In the genomic region with DNA sequence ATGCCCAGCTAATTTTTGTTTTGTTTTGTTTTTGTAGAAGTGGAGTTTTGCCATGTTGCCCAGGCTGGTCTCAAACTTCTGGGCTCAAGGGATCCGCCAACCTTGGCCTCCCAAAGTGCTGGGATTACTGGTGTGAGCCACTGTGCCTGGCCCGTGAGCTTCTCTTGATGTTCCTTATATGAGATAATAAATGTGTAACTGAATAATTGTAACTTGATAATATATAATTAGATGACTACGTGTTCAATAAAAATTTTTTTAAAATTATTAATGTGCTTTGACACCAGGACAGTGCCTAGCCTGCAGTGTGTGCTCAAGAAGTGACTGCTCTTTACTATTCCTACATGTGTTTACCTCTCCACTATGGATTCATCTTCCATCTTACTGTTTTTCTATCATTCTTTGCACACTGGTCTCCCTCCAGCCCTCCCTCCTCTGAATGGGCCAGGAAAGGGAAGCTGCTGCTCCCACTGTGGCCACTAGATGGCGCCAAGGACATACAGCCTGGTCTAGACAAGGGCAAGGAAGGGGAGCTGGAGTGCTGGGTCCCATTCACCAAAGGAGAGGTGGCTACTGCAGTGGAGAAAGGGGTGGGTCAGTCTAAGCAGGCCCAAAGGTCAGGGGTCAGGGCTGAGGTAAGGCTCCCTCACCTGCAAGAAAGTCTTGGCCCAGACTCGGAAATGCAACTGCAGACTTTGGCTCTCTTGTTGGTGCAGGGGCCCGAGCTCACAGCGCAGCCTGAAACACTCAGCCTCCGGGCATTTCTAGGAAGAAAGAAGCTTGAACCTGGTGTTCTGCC, we compare ENCODE assay signal across 8 cellular contexts. TPM values are rescaled to one million over a fixed set of nuclear protein-coding genes. Genes with fewer than 3 reads are reported as not detected.
A peak's percentile ranks its signal among the peaks of the same experiment; 100 is the strongest.
DNase-seq lines count a peak whose midpoint lies in the region; ATAC-seq, FAIRE-seq and TF ChIP-seq lines count a peak whose summit lies in the region.

No MANE protein-coding gene starts in this region.

- no peak overlapping the region for H2BK15ac ChIP-seq in H1 (ENCODE audit: low read length)

- H2BK120ac ChIP-seq in H1 (replicated peaks; ENCODE audit: low read depth, low read length), result no peak overlapping the region

- no peak for TF ChIP-seq POLR2A in H1 (IDR thresholded peaks at IDR 0.05; ENCODE audit: control extremely low read depth in 1 of 2, low read depth in 2 of 2, low read length in 2 of 2)

- DNase-seq in A172 (ENCODE audit: low spot score), result peak; percentile 79
- DNase-seq in NOMO-1 treated with dmso at 0.1 percent for 144 hours (lab: John Stamatoyannopoulos, UW; ENCODE audit: unreplicated experiment), result peak; percentile 71
- peak; percentile 70 to 74 for DNase-seq in activated CD8-positive, alpha-beta memory T cell treated with anti-CD3 and anti-CD28 coated beads for 1 hour (ENCODE audit: extremely low read depth in 1 of 2, low read depth in 1 of 2)
- peak in 1 of 2 experiments; percentile 98 for DNase-seq in H1 (ENCODE audit: low read depth in 1 of 2, low spot score in 2 of 2)
- DNase-seq in middle frontal gyrus (ENCODE audit: extremely low spot score, low spot score), result peak; percentile 74
- DNase-seq in stimulated activated CD8-positive, alpha-beta memory T cell treated with anti-CD3 and anti-CD28 coated beads, Interleukin-4, amount 100 ng/mL, for 24 hours (ENCODE audit: low read depth), result peak; percentile 74

- no peak overlapping the region for H4K91ac ChIP-seq in H1 (replicated peaks; ENCODE audit: insufficient read length, low read length)

- POLR2A ChIA-PET in H1 (lab: Charles Lee; ENCODE audit: partially characterized antibody), result interaction anchor here (0.6 to 2.1 kb wide), 12 partner anchors 12 to 119 kb away, joined by 3 to 10 read pairs (median 4); partner anchors contain the start of genes CBX5 and HNRNPA1

- peak; percentile 97 to 100 (median 99) for TF ChIP-seq CTCF in H1 (IDR thresholded peaks at IDR 0.05; ENCODE audit: control extremely low read depth in 1 of 3, insufficient read depth in 1 of 3, low read depth in 1 of 3, low read length in 3 of 3)

- no peak overlapping the region for H3K9ac ChIP-seq in H1 (replicated peaks in 1 of 4; ENCODE audit: extremely low read depth in 1 of 4, low read depth in 3 of 4, low read length in 3 of 4)

- H3K56ac ChIP-seq in H1 (replicated peaks; ENCODE audit: insufficient read length, low read depth, low read length), result no peak overlapping the region

- H3K4me1 ChIP-seq in H1 (replicated peaks in 1 of 4; ENCODE audit: control insufficient read depth in 3 of 4, insufficient read depth in 4 of 4, low read length in 3 of 4), result no peaks in the 10 kb centered on the region

- no peak overlapping the region for H3K23ac ChIP-seq in H1 (ENCODE audit: insufficient read length)

- ATAC-seq in GM18867 (IDR thresholded peaks at IDR 0.05; ENCODE audit: unreplicated experiment), result peak; percentile 82
- peak; percentile 78 for ATAC-seq in HG03521 (IDR thresholded peaks at IDR 0.05; ENCODE audit: unreplicated experiment)

- no peak overlapping the region for H3K4me2 ChIP-seq in H1 (ENCODE audit: insufficient read depth in 1 of 2, low read depth in 2 of 2, low read length in 2 of 2)

- no peak overlapping the region for H2BK5ac ChIP-seq in H1 (ENCODE audit: low read depth, low read length)

- TF ChIP-seq RAD21 in H1 (IDR thresholded peaks at IDR 0.05 in 1 of 2, conservative IDR thresholded peaks at IDR 0.05 in 1 of 2; ENCODE audit: low read depth in 2 of 2, low read length in 2 of 2), result peak; percentile 96 to 97

- H3K14ac ChIP-seq in H1 (ENCODE audit: insufficient read length), result no peak overlapping the region

- WGBS in H1 (ENCODE audit: extremely low coverage in 1 of 2, insufficient coverage in 1 of 2, insufficient read length in 1 of 2, insufficient replicate concordance in 2 of 2, low coverage in 1 of 2, low lambda C conversion rate in 2 of 2, missing lambda C conversion rate in 1 of 2), 2 experiments, result 72% methylated on average over 8 of the region's 8 CpGs; no CpG with 5 or more reads in 1 of the 2 experiments

- H2AFZ ChIP-seq in H1 (ENCODE audit: low read length), result no peak overlapping the region

- H3K18ac ChIP-seq in H1 (ENCODE audit: extremely low read depth, low read length), result no peak overlapping the region

- no peak overlapping the region for H3K27ac ChIP-seq in H1 (ENCODE audit: low read depth, low read length)

- no peak overlapping the region for H3K4ac ChIP-seq in H1 (replicated peaks; ENCODE audit: insufficient read length, low read depth, low read length)

- no peak overlapping the region for H4K5ac ChIP-seq in H1 (ENCODE audit: insufficient read length, low read depth, low read length)

- no peaks in the 10 kb centered on the region for H3K79me2 ChIP-seq in H1 (ENCODE audit: control insufficient read depth in 1 of 2, insufficient read depth in 2 of 2, low read length in 2 of 2)

- no peak overlapping the region for H2BK12ac ChIP-seq in H1 (ENCODE audit: low read depth, low read length)

- no peak overlapping the region for H2AK5ac ChIP-seq in H1 (ENCODE audit: low read depth, low read length)

- H3K36me3 ChIP-seq in H1 (ENCODE audit: control insufficient read depth in 2 of 4, insufficient read depth in 4 of 4, low read length in 3 of 4), result peaks cover 10 to 27% (median 14%) of the 10 kb centered on the region in 4 experiments; a peak in 7 of 8 replicates

- H4K20me1 ChIP-seq in H1 (replicated peaks in 1 of 2; ENCODE audit: control insufficient read depth in 1 of 2, insufficient read depth in 2 of 2, low read length in 2 of 2), result peaks cover 0 to 2% of the 10 kb centered on the region in 2 experiments

- peak; percentile 83 for FAIRE-seq in H1 (lab: Jason Lieb, UNC)

- no peak overlapping the region for H4K8ac ChIP-seq in H1 (ENCODE audit: extremely low read depth, insufficient read depth, low read length)

- H3K27me3 ChIP-seq in H1 (replicated peaks in 1 of 4; ENCODE audit: control insufficient read depth in 3 of 4, extremely low read depth in 1 of 4, insufficient read depth in 3 of 4, low read length in 3 of 4), result no peaks in the 10 kb centered on the region

- no peaks in the 10 kb centered on the region for H3K79me1 ChIP-seq in H1 (ENCODE audit: low read depth, low read length)

- CTCF ChIA-PET in H1 (lab: Charles Lee; ENCODE audit: partially characterized antibody), result interaction anchor here (0.6 to 12.3 kb wide), 53 partner anchors 8 to 1902 kb away, joined by 3 to 742 read pairs (median 5); partner anchors contain the start of genes ITGA5, NCKAP1L and ZNF385A

- no peak overlapping the region for H2BK20ac ChIP-seq in H1 (ENCODE audit: low read length)

- H3K23me2 ChIP-seq in H1 (ENCODE audit: low read depth, low read length), result no peaks in the 10 kb centered on the region

- TF ChIP-seq EP300 in H1 (IDR thresholded peaks at IDR 0.05; ENCODE audit: borderline replicate concordance in 1 of 2, low read depth in 2 of 2, low read length in 2 of 2), result no peak

- H3K9me3 ChIP-seq in H1 (ENCODE audit: insufficient read depth in 2 of 2, low read depth in 1 of 2, low read length in 1 of 2), result no peaks in the 10 kb centered on the region

- no peak overlapping the region for H3K4me3 ChIP-seq in H1 (ENCODE audit: extremely low read depth in 1 of 4, insufficient read depth in 2 of 4, low read depth in 3 of 4, low read length in 4 of 4)

TF ChIP-seq in H1, 55 proteins besides CTCF, POLR2A, EP300 and RAD21 (continues in another document):
- TF ChIP-seq GTF2F1 (IDR thresholded peaks at IDR 0.05; ENCODE audit: borderline replicate concordance, low read depth, low read length) (0 out of 2 replicates have a peak, but pooled peaks have one; percentile 16), CREB1 (IDR thresholded peaks at IDR 0.05) (no peak), YY1 (IDR thresholded peaks at IDR 0.05; ENCODE audit: low read depth, low read length) (0 out of 2 replicates have a peak, but pooled peaks have one; percentile 18), FOSL1 (IDR thresholded peaks at IDR 0.05; ENCODE audit: insufficient read depth, low read depth, low read length) (no peak), CHD2 (IDR thresholded peaks at IDR 0.05; ENCODE audit: low read length) (0 out of 2 replicates have a peak, but pooled peaks have one; percentile 53)

RNA-seq across cellular contexts. Expression of gene ZNF385A, which starts 14.7 kb away (rescaled TPM):
- 1.3 and 5.3 TPM in 2 replicates for total RNA-seq in A172 (2014; rRNA removed; shearing (Covaris generic))
- 12.1 and 14.3 TPM in 2 replicates for total RNA-seq in H1 (2021; fragmentation: NEBNext Ultra II Directional; extraction: Animal tissue kit (Norgen Biotek cat#: 25700))
- 5.2 and 7.7 TPM in 2 replicates for polyA plus RNA-seq in H1 (2011; rRNA removed)
- 3.5 TPM for polyA plus RNA-seq in H1 (2011; cell fraction: cytosol; rRNA removed)
- polyA plus RNA-seq in H1 (2011; cell fraction: nucleus; rRNA removed), result 10.4 TPM
- 9.1 to 19.2 TPM (median 17.6 TPM) in 4 replicates for polyA plus RNA-seq in H1 (2012, experiment 1 of 2)
- polyA plus RNA-seq in H1 (2012, experiment 2 of 2), result 12.4 TPM
- 10.8 TPM for polyA plus RNA-seq in H1 (2013, experiment 1 of 2)
- polyA plus RNA-seq in H1 (2013, experiment 2 of 2), result 11.0 TPM
- 2.5 and 5.9 TPM in 2 replicates for polyA minus RNA-seq in H1 (2011; rRNA and poly(A)+ RNA removed)
- polyA minus RNA-seq in H1 (2011; cell fraction: cytosol; rRNA and poly(A)+ RNA removed), result 7.3 TPM
- polyA minus RNA-seq in H1 (2011; cell fraction: nucleus; rRNA and poly(A)+ RNA removed), result 6.9 TPM

RNA-seq across cellular contexts. Expression of gene ITGA5, which starts 19.9 kb away (rescaled TPM):
- 215 and 219 TPM in 2 replicates for total RNA-seq in A172 (2014; rRNA removed; shearing (Covaris generic))
- total RNA-seq in H1 (2021; fragmentation: NEBNext Ultra II Directional; extraction: Animal tissue kit (Norgen Biotek cat#: 25700)), result 19.0 and 19.4 TPM in 2 replicates
- 11.6 and 17.7 TPM in 2 replicates for polyA plus RNA-seq in H1 (2011; rRNA removed)
- polyA plus RNA-seq in H1 (2011; cell fraction: cytosol; rRNA removed), result 10.9 TPM
- 47.4 TPM for polyA plus RNA-seq in H1 (2011; cell fraction: nucleus; rRNA removed)
- 10.4 to 19.6 TPM (median 18.1 TPM) in 4 replicates for polyA plus RNA-seq in H1 (2012, experiment 1 of 2)
- polyA plus RNA-seq in H1 (2012, experiment 2 of 2), result 20.3 TPM
- 34.1 TPM for polyA plus RNA-seq in H1 (2013, experiment 1 of 2)
- polyA plus RNA-seq in H1 (2013, experiment 2 of 2), result 32.9 TPM
- polyA minus RNA-seq in H1 (2011; rRNA and poly(A)+ RNA removed), result 24.0 and 36.9 TPM in 2 replicates
- polyA minus RNA-seq in H1 (2011; cell fraction: cytosol; rRNA and poly(A)+ RNA removed), result 17.8 TPM
- polyA minus RNA-seq in H1 (2011; cell fraction: nucleus; rRNA and poly(A)+ RNA removed), result 22.4 TPM

RNA-seq across cellular contexts. Expression of gene GPR84, which starts 34.9 kb away (rescaled TPM):
- not detected in 2 replicates for total RNA-seq in A172 (2014; rRNA removed; shearing (Covaris generic))
- not detected in 2 replicates for total RNA-seq in H1 (2021; fragmentation: NEBNext Ultra II Directional; extraction: Animal tissue kit (Norgen Biotek cat#: 25700))
- 0.09 and 0.14 TPM in 2 replicates for polyA plus RNA-seq in H1 (2011; rRNA removed)
- polyA plus RNA-seq in H1 (2011; cell fraction: cytosol; rRNA removed), result not detected
- not detected for polyA plus RNA-seq in H1 (2011; cell fraction: nucleus; rRNA removed)
- 0.12 TPM in 1 of 4 replicates, not detected in the others for polyA plus RNA-seq in H1 (2012, experiment 1 of 2)
- not detected for polyA plus RNA-seq in H1 (2012, experiment 2 of 2)
- polyA plus RNA-seq in H1 (2013, experiment 1 of 2), result not detected
- polyA plus RNA-seq in H1 (2013, experiment 2 of 2), result not detected
- 0.38 TPM in 1 of 2 replicates, not detected in the other for polyA minus RNA-seq in H1 (2011; rRNA and poly(A)+ RNA removed)
- not detected for polyA minus RNA-seq in H1 (2011; cell fraction: cytosol; rRNA and poly(A)+ RNA removed)
- not detected for polyA minus RNA-seq in H1 (2011; cell fraction: nucleus; rRNA and poly(A)+ RNA removed)

Comparison
In these comparisons a context has a peak if more than half of its experiments do, and no peak if none do; other contexts are left out.
1. RNA of gene ITGA5, which starts 19.9 kb away (total RNA-seq): 215 to 219 TPM in A172; 19.0 to 19.4 TPM in H1; every median in the first group is over 10 times any median in the second.